Comparison of ENCODE assay signal across 1 cellular context in genomic region chr11:36454551-36454950, GRCh38.
TF ChIP-seq lines count a peak whose summit lies in the region.

No MANE protein-coding gene starts in this region.

TF ChIP-seq in K562, 482 proteins besides CTCF, POLR2A, EP300 and RAD21 (continued from another document):
- TF ChIP-seq POLR2AphosphoS2 (IDR thresholded peaks at IDR 0.05; ENCODE audit: low read length) (no peak), TRIM25 (IDR thresholded peaks at IDR 0.05; ENCODE audit: borderline replicate concordance) (no peak), RERE (CRISPR knock-in tag; IDR thresholded peaks at IDR 0.05; ENCODE audit: borderline replicate concordance) (no peak), E2F4 (CRISPR knock-in tag; IDR thresholded peaks at IDR 0.05; ENCODE audit: low read depth) (no peak), FOXJ3 (CRISPR knock-in tag; IDR thresholded peaks at IDR 0.05) (no peak), ZNF197 (CRISPR knock-in tag; IDR thresholded peaks at IDR 0.05; ENCODE audit: low read depth) (no peak), HSF4 (CRISPR knock-in tag; IDR thresholded peaks at IDR 0.05; ENCODE audit: borderline replicate concordance) (no peak), NFATC3 (IDR thresholded peaks at IDR 0.05) (no peak), ID3 (CRISPR knock-in tag; IDR thresholded peaks at IDR 0.05) (no peak), ID3 (tag; IDR thresholded peaks at IDR 0.05) (no peak), KAT7 (CRISPR knock-in tag; IDR thresholded peaks at IDR 0.05; ENCODE audit: borderline replicate concordance) (no peak), SREBF1 (IDR thresholded peaks at IDR 0.05; ENCODE audit: borderline replicate concordance, low read depth, low read length) (no peak), RBBP5 (IDR thresholded peaks at IDR 0.05; ENCODE audit: borderline replicate concordance, insufficient read depth, low read length, poor library complexity, severe bottlenecking) (no peak), BRF1 (IDR thresholded peaks at IDR 0.05; ENCODE audit: borderline replicate concordance, extremely low read depth, insufficient read length) (no peak), CREB3L1 (IDR thresholded peaks at IDR 0.05; ENCODE audit: borderline replicate concordance, low read depth) (no peak), ZNF699 (CRISPR knock-in tag; IDR thresholded peaks at IDR 0.05; ENCODE audit: insufficient replicate concordance) (no peak), MLX (CRISPR knock-in tag; conservative IDR thresholded peaks at IDR 0.05) (no peak)
